27 cellular contexts compared by ENCODE assay signal in the genomic region with DNA sequence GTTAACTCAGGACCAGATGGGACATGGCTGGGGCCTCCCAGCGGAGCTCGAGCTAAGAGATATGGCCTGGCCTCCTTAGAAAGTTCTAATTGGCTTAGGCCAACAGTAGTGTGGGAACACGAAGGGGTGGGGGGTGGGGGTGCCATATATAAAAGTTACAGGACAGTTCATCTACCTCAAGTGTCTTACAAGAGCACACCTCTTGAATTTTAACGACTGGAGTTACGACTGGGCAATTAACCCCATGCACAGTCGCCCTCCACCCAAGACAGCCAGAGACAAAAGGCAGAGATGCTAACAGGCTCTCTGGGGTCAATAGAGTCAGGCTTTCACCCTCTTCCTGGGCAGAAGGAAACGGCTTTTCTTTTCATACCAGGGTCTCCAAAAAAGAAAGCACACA.
"Had no signal": no experiment of that assay in that cellular context is flagged by ENCODE, and none has a peak within 500 bp of the region (broad histone marks: within the 10 kb centered on the region; RNA-seq: fewer than 3 reads in every experiment).

No MANE protein-coding gene starts in this region.

- H3K4me2 ChIP-seq: hepatocyte had no signal

- H2AFZ ChIP-seq: hepatocyte had no signal

- H3K9me3 ChIP-seq: gastroesophageal sphincter, neutrophil, ovary, thoracic aorta had no signal

- H3K27ac Mint-ChIP-seq: activated B cell treated with CpG ODN at 0.5 μM for 24 hours; activated CD8-positive, alpha-beta T cell treated with anti-CD3 and anti-CD28 coated beads for 36 hours; activated naive CD4-positive, alpha-beta T cell treated with anti-CD3 and anti-CD28 coated beads, Interleukin-2, amount 50 U/mL, for 24 hours; activated naive CD8-positive, alpha-beta T cell treated with anti-CD3 and anti-CD28 coated beads, Interleukin-2, amount 50 U/mL, for 24 hours; activated T-helper 2 cell treated with anti-CD3 and anti-CD28 coated beads, Interferon-gamma antibody, Interleukin-2, Interleukin-4, amounts not matched to agents 10 μg/mL and 5 μg/mL and 100 μg/mL, durations not matched to agents 14 hours and 24 hours and 36 hours; naive thymus-derived CD8-positive, alpha-beta T cell; progenitor cell of endocrine pancreas; stimulated activated effector memory CD8-positive, alpha-beta T cell treated with anti-CD3 and anti-CD28 coated beads, Interleukin-12 subunit alpha, Interleukin-12 subunit beta, amount 100 ng/mL, for 72 hours; stimulated activated naive CD8-positive, alpha-beta T cell treated with anti-CD3 and anti-CD28 coated beads, Interleukin-15, Interleukin-2, amounts not matched to agents 100 ng/mL and 50 ng/mL, for 24 hours; T-helper 1 cell treated with Interleukin-12 subunit alpha and Interleukin-12 subunit beta and Interleukin-4 antibody, amounts not matched to agents 30 μg/mL and 1 μg/mL, for 36 hours had no signal

- H3K9me3 Mint-ChIP-seq: activated B cell treated with CpG ODN at 0.5 μM for 24 hours; activated CD8-positive, alpha-beta T cell treated with anti-CD3 and anti-CD28 coated beads for 36 hours; activated naive CD4-positive, alpha-beta T cell treated with anti-CD3 and anti-CD28 coated beads, Interleukin-2, amount 50 U/mL, for 24 hours; activated naive CD8-positive, alpha-beta T cell treated with anti-CD3 and anti-CD28 coated beads, Interleukin-2, amount 50 U/mL, for 24 hours; activated T-cell treated with anti-CD3 and anti-CD28 coated beads, Interleukin-2, amount 50 U/mL, for 4 hours; activated T-helper 2 cell treated with anti-CD3 and anti-CD28 coated beads, Interferon-gamma antibody, Interleukin-2, Interleukin-4, amounts not matched to agents 10 μg/mL and 5 μg/mL and 100 μg/mL, durations not matched to agents 14 hours and 24 hours and 36 hours; naive thymus-derived CD8-positive, alpha-beta T cell; stimulated activated effector memory CD8-positive, alpha-beta T cell treated with anti-CD3 and anti-CD28 coated beads, Interleukin-12 subunit alpha, Interleukin-12 subunit beta, amount 100 ng/mL, for 72 hours; stimulated activated naive CD8-positive, alpha-beta T cell treated with anti-CD3 and anti-CD28 coated beads, Interleukin-15, Interleukin-2, amounts not matched to agents 100 ng/mL and 50 ng/mL, for 24 hours; T-helper 1 cell treated with Interleukin-12 subunit alpha and Interleukin-12 subunit beta and Interleukin-4 antibody, amounts not matched to agents 30 μg/mL and 1 μg/mL, for 36 hours had no signal

- H3K36me3 ChIP-seq: breast epithelium, gastroesophageal sphincter, neutrophil, ovary, thoracic aorta had no signal

- H3K27me3 Mint-ChIP-seq: activated B cell treated with CpG ODN at 0.5 μM for 24 hours; activated CD8-positive, alpha-beta T cell treated with anti-CD3 and anti-CD28 coated beads for 36 hours; activated naive CD4-positive, alpha-beta T cell treated with anti-CD3 and anti-CD28 coated beads, Interleukin-2, amount 50 U/mL, for 24 hours; activated naive CD8-positive, alpha-beta T cell treated with anti-CD3 and anti-CD28 coated beads, Interleukin-2, amount 50 U/mL, for 24 hours; naive thymus-derived CD8-positive, alpha-beta T cell; stimulated activated naive CD8-positive, alpha-beta T cell treated with anti-CD3 and anti-CD28 coated beads, Interleukin-15, Interleukin-2, amounts not matched to agents 100 ng/mL and 50 ng/mL, for 24 hours had no signal

- H3K27me3 ChIP-seq: gastroesophageal sphincter, hepatocyte, neutrophil, ovary had no signal

- H3K4me3 Mint-ChIP-seq: activated B cell treated with CpG ODN at 0.5 μM for 24 hours; activated CD8-positive, alpha-beta T cell treated with anti-CD3 and anti-CD28 coated beads for 36 hours; activated naive CD4-positive, alpha-beta T cell treated with anti-CD3 and anti-CD28 coated beads, Interleukin-2, amount 50 U/mL, for 24 hours; activated naive CD8-positive, alpha-beta T cell treated with anti-CD3 and anti-CD28 coated beads, Interleukin-2, amount 50 U/mL, for 24 hours; activated T-cell treated with anti-CD3 and anti-CD28 coated beads, Interleukin-2, amount 50 U/mL, for 4 hours; naive thymus-derived CD8-positive, alpha-beta T cell; stimulated activated effector memory CD8-positive, alpha-beta T cell treated with anti-CD3 and anti-CD28 coated beads, Interleukin-12 subunit alpha, Interleukin-12 subunit beta, amount 100 ng/mL, for 72 hours; stimulated activated naive CD8-positive, alpha-beta T cell treated with anti-CD3 and anti-CD28 coated beads, Interleukin-15, Interleukin-2, amounts not matched to agents 100 ng/mL and 50 ng/mL, for 24 hours; T-helper 1 cell treated with Interleukin-12 subunit alpha and Interleukin-12 subunit beta and Interleukin-4 antibody, amounts not matched to agents 30 μg/mL and 1 μg/mL, for 36 hours had no signal

- DNase-seq: activated B cell treated with CpG ODN at 0.5 μM for 24 hours; activated CD4-positive, alpha-beta T cell treated with anti-CD3 and anti-CD28 coated beads, Interleukin-2, amount 50 U/mL, for 1 hour; activated CD8-positive, alpha-beta T cell treated with anti-CD3 and anti-CD28 coated beads for 36 hours; activated naive CD8-positive, alpha-beta T cell treated with anti-CD3 and anti-CD28 coated beads, Interleukin-2, amount 50 U/mL, for 24 hours; activated T-cell treated with anti-CD3 and anti-CD28 coated beads, Interleukin-2, amount 50 U/mL, for 4 hours; central memory CD4-positive, alpha-beta T cell; left cardiac atrium; mammary epithelial cell; midbrain; naive thymus-derived CD8-positive, alpha-beta T cell; ovary; retina; stimulated activated CD4-positive, alpha-beta T cell treated with anti-CD3 and anti-CD28 coated beads, Interleukin-4, amount 100 ng/mL, for 24 hours; T1000; trophoblast cell had no signal

- H3K79me2 ChIP-seq: hepatocyte had no signal

- H3K27ac ChIP-seq: breast epithelium, gastroesophageal sphincter, hepatocyte, neutrophil, ovary, skin epidermis, thoracic aorta had no signal

- H3K4me1 Mint-ChIP-seq: activated B cell treated with CpG ODN at 0.5 μM for 24 hours; activated naive CD4-positive, alpha-beta T cell treated with anti-CD3 and anti-CD28 coated beads, Interleukin-2, amount 50 U/mL, for 24 hours; activated naive CD8-positive, alpha-beta T cell treated with anti-CD3 and anti-CD28 coated beads, Interleukin-2, amount 50 U/mL, for 24 hours; stimulated activated effector memory CD8-positive, alpha-beta T cell treated with anti-CD3 and anti-CD28 coated beads, Interleukin-12 subunit alpha, Interleukin-12 subunit beta, amount 100 ng/mL, for 72 hours had no signal

- H3K4me1 ChIP-seq: breast epithelium, gastroesophageal sphincter had no signal

- H3K4me3 ChIP-seq: breast epithelium, gastroesophageal sphincter, hepatocyte, ovary, skin epidermis, thoracic aorta had no signal

- H3K36me3 Mint-ChIP-seq: activated naive CD4-positive, alpha-beta T cell treated with anti-CD3 and anti-CD28 coated beads, Interleukin-2, amount 50 U/mL, for 24 hours; naive thymus-derived CD8-positive, alpha-beta T cell; stimulated activated effector memory CD8-positive, alpha-beta T cell treated with anti-CD3 and anti-CD28 coated beads, Interleukin-12 subunit alpha, Interleukin-12 subunit beta, amount 100 ng/mL, for 72 hours had no signal
